23 cellular contexts compared by ENCODE assay signal in the genomic region with DNA sequence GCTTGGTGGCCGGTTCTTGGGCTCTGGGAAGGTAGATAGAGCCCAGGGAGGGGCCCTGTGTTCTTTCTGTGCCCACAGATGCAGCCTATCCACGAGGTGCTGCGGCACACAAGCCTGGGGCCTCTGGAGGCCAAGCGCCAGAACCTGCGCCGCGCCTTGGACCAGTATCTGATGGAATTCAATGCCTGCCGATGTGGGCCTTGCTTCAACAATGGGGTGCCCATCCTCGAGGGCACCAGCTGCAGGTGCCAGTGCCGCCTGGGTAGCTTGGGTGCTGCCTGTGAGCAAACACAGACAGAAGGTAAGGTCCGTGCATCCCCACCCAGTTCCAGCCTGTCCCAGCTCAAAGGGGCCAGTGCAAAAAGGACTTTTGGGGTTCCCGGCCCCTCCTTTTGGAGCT. TPM values are rescaled to one million over a fixed set of nuclear protein-coding genes. Genes with fewer than 3 reads are reported as not detected.
"Had no signal": no experiment of that assay in that cellular context is flagged by ENCODE, and none has a peak within 500 bp of the region (broad histone marks: within the 10 kb centered on the region; RNA-seq: fewer than 3 reads in every experiment).

No MANE protein-coding gene starts in this region.

- H3K4me3 ChIP-seq: SJSA1, SK-N-MC had no signal

- H3K27ac ChIP-seq: HL-60, SJSA1, SK-N-MC had no signal

- H3K27me3 ChIP-seq: SJSA1 had no signal

- H3K4me1 ChIP-seq: SJSA1 had no signal

- DNase-seq: KBM-7, MV-4-11, NCI-H1048, NCI-H1105 treated with DMSO at 0.1 percent for 48 hours, NCI-H1436, NCI-H187, NCI-H2029, NCI-H2081 treated with DMSO at 0.1 percent for 48 hours, NCI-H2171, NCI-H226, NCI-H446, NCI-H510A, NCI-H524 treated with DMSO at 0.1 percent for 48 hours, NCI-H69, NCI-H774, Right ventricle myocardium superior, RPMI8226, SIG-M5 had no signal

- H3K9me3 ChIP-seq: SJSA1 had no signal

- H3K36me3 ChIP-seq: SJSA1 had no signal

RNA-seq across cellular contexts. Expression of a gene that starts 53.5 kb away (rescaled TPM):
- total RNA-seq: LHCN-M2, MCF 10A, Right ventricle myocardium superior, SJSA1 had no signal

RNA-seq across cellular contexts. Expression of a gene that starts 57.7 kb away (rescaled TPM):
- total RNA-seq: LHCN-M2, MCF 10A, Right ventricle myocardium superior, SJSA1 had no signal
